1 cellular context compared by ENCODE assay signal in genomic region chr20:17860306-17861197, GRCh38.
TF ChIP-seq lines count a peak whose summit lies in the region.

No MANE protein-coding gene starts in this region.

TF ChIP-seq in HepG2, 621 proteins besides CTCF, POLR2A, EP300 and RAD21 (continued from another document and continues in another):
- no peak for TF ChIP-seq ZNF773 (CRISPR knock-in tag; IDR thresholded peaks at IDR 0.05; ENCODE audit: borderline replicate concordance)
- peak; percentile 19; the same call in 1 of the 2 replicates for TF ChIP-seq JUN (CRISPR knock-in tag; IDR thresholded peaks at IDR 0.05)
- TF ChIP-seq ZHX1 (CRISPR knock-in tag; IDR thresholded peaks at IDR 0.05; ENCODE audit: low read depth): no peak
- no peak for TF ChIP-seq ETS1 (CRISPR knock-in tag; IDR thresholded peaks at IDR 0.05)
- no peak for TF ChIP-seq ZNF142 (CRISPR knock-in tag; IDR thresholded peaks at IDR 0.05)
- TF ChIP-seq ZMYM2 (CRISPR knock-in tag; IDR thresholded peaks at IDR 0.05): no peak
- 0 out of 2 replicates have a peak, but pooled peaks have one; percentile 57 for TF ChIP-seq ZNF772 (CRISPR knock-in tag; IDR thresholded peaks at IDR 0.05)
- peak; percentile 44; the same call in 1 of the 2 replicates for TF ChIP-seq PHF21A (CRISPR knock-in tag; IDR thresholded peaks at IDR 0.05)
- TF ChIP-seq ATF2 (CRISPR knock-in tag; IDR thresholded peaks at IDR 0.05): no peak
- TF ChIP-seq ZBTB4 (CRISPR knock-in tag; IDR thresholded peaks at IDR 0.05; ENCODE audit: borderline replicate concordance): peak; percentile 90; the same call in 1 of the 2 replicates
- peak; percentile 98 for TF ChIP-seq ZBTB38 (CRISPR knock-in tag; IDR thresholded peaks at IDR 0.05)
- TF ChIP-seq THAP9 (CRISPR knock-in tag; IDR thresholded peaks at IDR 0.05; ENCODE audit: borderline replicate concordance): no peak
- no peak for TF ChIP-seq CEBPZ (IDR thresholded peaks at IDR 0.05; ENCODE audit: low read length)
- TF ChIP-seq ZXDC (CRISPR knock-in tag; IDR thresholded peaks at IDR 0.05): 0 out of 2 replicates have a peak, but pooled peaks have one; percentile 40
- TF ChIP-seq PBX3 (CRISPR knock-in tag; IDR thresholded peaks at IDR 0.05; ENCODE audit: borderline replicate concordance): no peak
- no peak; the same call in 1 of the 2 replicates for TF ChIP-seq NR2F2 (IDR thresholded peaks at IDR 0.05; ENCODE audit: borderline replicate concordance, low read depth)
- no peak for TF ChIP-seq CEBPG (CRISPR knock-in tag; IDR thresholded peaks at IDR 0.05)
- no peak for TF ChIP-seq ZNF549 (CRISPR knock-in tag; IDR thresholded peaks at IDR 0.05)
- no peak for TF ChIP-seq ZNF276 (CRISPR knock-in tag; IDR thresholded peaks at IDR 0.05; ENCODE audit: low read depth)
- no peak for TF ChIP-seq RARG (CRISPR knock-in tag; IDR thresholded peaks at IDR 0.05; ENCODE audit: low read depth)
